In genomic region chr14:104931771-104932675, GRCh38 we compare ENCODE assay signal across 1 cellular context.
TF ChIP-seq lines count a peak whose summit lies in the region.

No MANE protein-coding gene starts in this region.

TF ChIP-seq in HepG2, 621 proteins besides CTCF, POLR2A, EP300 and RAD21:
- TF ChIP-seq AKAP8 (CRISPR knock-in tag; IDR thresholded peaks at IDR 0.05) (no peak), ZNF564 (CRISPR knock-in tag; IDR thresholded peaks at IDR 0.05) (no peak), JARID2 (CRISPR knock-in tag; IDR thresholded peaks at IDR 0.05; ENCODE audit: insufficient replicate concordance) (no peak), CSRNP2 (CRISPR knock-in tag; conservative IDR thresholded peaks at IDR 0.05; ENCODE audit: low read depth) (no peak), RNF219 (CRISPR knock-in tag; IDR thresholded peaks at IDR 0.05) (no peak), ZNF800 (CRISPR knock-in tag; IDR thresholded peaks at IDR 0.05) (no peak), REL (CRISPR knock-in tag; conservative IDR thresholded peaks at IDR 0.05) (no peak), ZNF790 (CRISPR knock-in tag; IDR thresholded peaks at IDR 0.05; ENCODE audit: borderline replicate concordance) (no peak), ZNF589 (CRISPR knock-in tag; conservative IDR thresholded peaks at IDR 0.05) (no peak), BATF2 (CRISPR knock-in tag; IDR thresholded peaks at IDR 0.05) (no peak), PAX8 (CRISPR knock-in tag; IDR thresholded peaks at IDR 0.05; ENCODE audit: borderline replicate concordance) (no peak), ZBTB37 (CRISPR knock-in tag; IDR thresholded peaks at IDR 0.05) (no peak), ZNF512 (CRISPR knock-in tag; IDR thresholded peaks at IDR 0.05) (no peak), ZNF563 (CRISPR knock-in tag; IDR thresholded peaks at IDR 0.05) (no peak), ZNF557 (CRISPR knock-in tag; IDR thresholded peaks at IDR 0.05) (no peak), NFRKB (IDR thresholded peaks at IDR 0.05) (no peak), DMTF1 (CRISPR knock-in tag; IDR thresholded peaks at IDR 0.05) (no peak), ZNF496 (CRISPR knock-in tag; IDR thresholded peaks at IDR 0.05; ENCODE audit: insufficient replicate concordance) (no peak), GPN1 (CRISPR knock-in tag; IDR thresholded peaks at IDR 0.05; ENCODE audit: borderline replicate concordance) (no peak), CBFB (CRISPR knock-in tag; IDR thresholded peaks at IDR 0.05) (no peak)
TF ChIP-seq in HepG2: peak in this region for 0.
